ENCODE assay signal across 24 cellular contexts in the genomic region with DNA sequence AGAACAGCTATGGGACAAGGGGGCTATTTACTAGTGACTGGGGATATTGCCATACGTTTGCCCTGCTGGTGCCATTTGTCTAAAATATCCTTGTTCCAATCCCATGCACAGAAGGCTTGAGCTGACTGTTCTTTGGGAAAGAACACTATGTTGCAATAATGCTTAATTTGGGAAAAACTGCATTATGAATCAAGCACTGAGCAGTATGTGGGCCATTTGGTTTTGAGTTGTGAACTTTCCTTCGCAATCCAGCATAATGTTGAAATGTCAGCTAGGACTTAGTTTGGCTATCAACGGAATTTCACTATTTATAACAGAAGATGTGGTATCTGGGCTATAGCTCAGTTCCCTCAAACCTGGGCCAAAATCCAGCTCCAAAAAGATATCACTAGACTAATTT.
"Had no signal": no experiment of that assay in that cellular context is flagged by ENCODE, and none has a peak within 500 bp of the region (broad histone marks: within the 10 kb centered on the region; RNA-seq: fewer than 3 reads in every experiment).

No MANE protein-coding gene starts in this region.

- H3K4me1 ChIP-seq: colonic mucosa, pancreas, psoas muscle had no signal

- H3K9me3 ChIP-seq: colonic mucosa, pancreas, psoas muscle, spleen, thoracic aorta had no signal

- H3K4me3 ChIP-seq: colonic mucosa, pancreas, psoas muscle, thoracic aorta had no signal

- DNase-seq: activated CD4-positive, alpha-beta T cell treated with anti-CD3 and anti-CD28 coated beads, Interleukin-2, amount 50 U/mL, for 1 hour; activated CD8-positive, alpha-beta T cell treated with anti-CD3 and anti-CD28 coated beads for 36 hours; activated gamma-delta T cell treated with Interleukin-2 at 50 U/mL for 16 hours; activated naive CD4-positive, alpha-beta T cell treated with anti-CD3 and anti-CD28 coated beads, Interleukin-2, amount 50 U/mL, for 16 hours; activated T-cell treated with anti-CD3 and anti-CD28 coated beads, Interleukin-2, amount 50 U/mL, for 4 hours; amygdala; colonic mucosa; dorsolateral prefrontal cortex; effector memory CD4-positive, alpha-beta T cell; head of caudate nucleus; kidney glomerular epithelial cell; midbrain; naive thymus-derived CD4-positive, alpha-beta T cell; pancreas; psoas muscle; spleen; stimulated activated naive CD8-positive, alpha-beta T cell treated with anti-CD3 and anti-CD28 coated beads, Interleukin-15, Interleukin-2, amounts not matched to agents 100 U/mL and 50 U/mL, for 24 hours; T-helper 17 cell; T1000; trophoblast cell; WERI-Rb-1 had no signal

- H3K27ac ChIP-seq: colonic mucosa, dorsolateral prefrontal cortex, pancreas, psoas muscle, spleen, thoracic aorta, WERI-Rb-1 had no signal

- H3K36me3 ChIP-seq: colonic mucosa, pancreas, spleen, thoracic aorta, WERI-Rb-1 had no signal

- H3K27me3 ChIP-seq: colonic mucosa had no signal

- ATAC-seq: activated CD4-positive, CD25-positive, alpha-beta regulatory T cell treated with anti-CD3 and anti-CD28 coated beads, Interleukin-2, amount 50 U/mL, for 24 hours; activated CD8-positive, alpha-beta T cell treated with anti-CD3 and anti-CD28 coated beads for 36 hours; activated T-cell treated with anti-CD3 and anti-CD28 coated beads, Interleukin-2, amount 50 U/mL, for 4 hours; activated T-helper 17 cell treated with anti-CD3 and anti-CD28 coated beads, Interleukin-2, amount 50 U/mL, for 72 hours; naive thymus-derived CD4-positive, alpha-beta T cell; psoas muscle; stimulated activated naive CD8-positive, alpha-beta T cell treated with anti-CD3 and anti-CD28 coated beads, Interleukin-15, Interleukin-2, amounts not matched to agents 100 U/mL and 50 U/mL, for 24 hours; T-helper 17 cell had no signal
